In the genomic region with DNA sequence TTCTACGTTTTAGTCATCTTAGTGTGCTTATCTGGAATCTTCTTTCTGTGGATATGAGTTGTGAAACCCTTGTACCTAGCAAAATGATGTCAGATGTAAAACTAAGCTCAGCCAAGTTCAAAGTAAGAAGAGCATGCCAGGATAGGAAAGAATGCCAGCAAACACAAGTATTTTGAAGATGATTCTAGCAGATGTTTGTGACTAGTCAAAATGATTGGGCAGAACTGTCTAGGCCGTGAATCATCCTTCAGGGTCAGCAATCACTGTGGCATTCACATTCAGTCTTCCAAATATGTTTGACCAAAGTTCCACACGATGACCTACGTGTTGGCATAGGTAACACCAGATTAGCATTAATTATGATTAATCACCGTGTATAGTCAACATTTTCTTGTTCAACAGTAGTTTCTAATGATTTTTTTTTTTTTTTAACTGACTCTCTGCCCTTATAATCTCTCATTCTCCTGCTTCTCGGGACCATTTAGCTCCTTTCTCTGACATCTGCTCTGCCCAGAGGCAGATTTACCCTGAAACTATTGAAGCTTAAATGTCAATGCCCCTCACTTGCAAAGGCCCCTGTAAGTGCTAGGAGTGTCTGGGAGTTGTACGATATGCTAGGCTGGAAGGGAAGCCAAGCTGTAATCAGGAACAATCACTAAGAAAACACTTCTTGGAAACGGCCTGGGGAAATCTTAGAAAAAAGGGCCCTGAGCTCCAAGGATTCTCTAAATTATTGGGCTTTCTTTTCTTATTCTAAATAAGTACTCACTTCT, we compare ENCODE assay signal across 11 cellular contexts. TPM values are rescaled to one million over a fixed set of nuclear protein-coding genes. Genes with fewer than 3 reads are reported as not detected.
DNase-seq lines count a peak whose midpoint lies in the region; ATAC-seq and TF ChIP-seq lines count a peak whose summit lies in the region.
"Had no signal": no experiment of that assay in that cellular context is flagged by ENCODE, and none has a peak within 500 bp of the region (broad histone marks: within the 10 kb centered on the region; RNA-seq: fewer than 3 reads in every experiment).

No MANE protein-coding gene starts in this region.

- POLR2A ChIA-PET in Panc1 (lab: Charles Lee): no interaction called here

- H3K27me3 Mint-ChIP-seq in nephron progenitor cell (ENCODE audit: low read depth, poor library complexity): no peaks in the 10 kb centered on the region

- H3K9ac ChIP-seq in fibroblast of lung (ENCODE audit: insufficient read depth, low read length): no peak overlapping the region

- no peaks in the 10 kb centered on the region for H3K27me3 ChIP-seq in Panc1 (ENCODE audit: control insufficient read depth, insufficient read depth, low read length)
- no peaks in the 10 kb centered on the region for H3K27me3 ChIP-seq in fibroblast of lung (ENCODE audit: control insufficient read depth, insufficient read depth, low read length)
- H3K27me3 ChIP-seq in effector memory CD4-positive, alpha-beta T cell (replicated peaks; ENCODE audit: control insufficient read depth, insufficient read depth, low read length, poor library complexity, severe bottlenecking): peaks cover 3% of the 10 kb centered on the region

- peaks cover 9% of the 10 kb centered on the region for H3K9me3 Mint-ChIP-seq in nephron progenitor cell

- CTCF ChIA-PET in Panc1 (lab: Charles Lee): interaction anchor here (1.4 kb wide), 1 partner anchor 23 kb away, joined by 3 read pairs; no protein-coding TSS in a partner anchor

- BruUV-seq in Panc1 (replicated peaks; lab: Mats Ljungman, UMichigan): no TSS peak

- H4K20me1 ChIP-seq in fibroblast of lung (ENCODE audit: control insufficient read depth, extremely low read depth, insufficient read depth, low read length): no peaks in the 10 kb centered on the region

- H3K36me3 Mint-ChIP-seq in nephron progenitor cell (ENCODE audit: low read depth): peaks cover 4% of the 10 kb centered on the region

- no peak overlapping the region for H3K4me3 ChIP-seq in AG10803 (ENCODE audit: low read length)
- H3K4me3 ChIP-seq in Panc1 (ENCODE audit: low read depth in 2 of 2, low read length in 2 of 2): peak overlapping the region in 1 of 2 experiments; percentile 11; a peak in 1 of 4 replicates
- no peak overlapping the region for H3K4me3 ChIP-seq in fibroblast of lung (replicated peaks in 1 of 4; ENCODE audit: control extremely low read depth in 1 of 4, insufficient read depth in 1 of 4, low read depth in 3 of 4, low read length in 4 of 4)
- H3K4me3 ChIP-seq in effector memory CD4-positive, alpha-beta T cell (ENCODE audit: insufficient read depth, low read depth, low read length, poor library complexity, severe bottlenecking): no peak overlapping the region

- DNase-seq in AG10803 (ENCODE audit: low read depth) (peak; percentile 97), Panc1 (ENCODE audit: low read depth, low spot score) (no peak), fibroblast of lung (ENCODE audit: low read depth in 2 of 2) (peak; percentile 49 to 95), nephron progenitor cell (no peak), cerebellar nuclear complex (lab: John Stamatoyannopoulos, UW) (no peak)
- DNase-seq in effector memory CD4-positive, alpha-beta T cell: no peak
- no peak for DNase-seq in stimulated activated CD4-positive, alpha-beta T cell treated with anti-CD3 and anti-CD28 coated beads, Interleukin-2, amount 100 ng/mL, for 24 hours
- DNase-seq: NCI-H1105 treated with DMSO at 0.1 percent for 48 hours, RPMI8226 had no signal

- H3K4me2 ChIP-seq in fibroblast of lung (ENCODE audit: extremely low read depth, insufficient read depth, low read length): no peak overlapping the region

- in situ Hi-C loops in Panc1 (cut with HindIII; ENCODE audit: low pct_unique_long_range_greater_than_20kb, low sequenced_read_pairs): no loop called here

- no peak overlapping the region for H3K4me3 Mint-ChIP-seq in nephron progenitor cell

- H3K9me3 ChIP-seq in Panc1 (ENCODE audit: control insufficient read depth, insufficient read depth, low read depth, low read length) (no peaks in the 10 kb centered on the region), fibroblast of lung (ENCODE audit: control insufficient read depth, insufficient read depth, low read depth, low read length) (no peaks in the 10 kb centered on the region)
- no peaks in the 10 kb centered on the region for H3K9me3 ChIP-seq in effector memory CD4-positive, alpha-beta T cell (ENCODE audit: control insufficient read depth, low read length)

- peak overlapping the region; percentile 99 for H3K27ac ChIP-seq in Panc1 (ENCODE audit: low read length)
- H3K27ac ChIP-seq in fibroblast of lung (ENCODE audit: insufficient read depth, low read length): no peak overlapping the region
- no peak overlapping the region for H3K27ac ChIP-seq in effector memory CD4-positive, alpha-beta T cell (ENCODE audit: insufficient read depth, low read length, poor library complexity, severe bottlenecking)
- H3K27ac ChIP-seq: C4-2B had no signal

- peak overlapping the region; percentile 98 for H3K27ac Mint-ChIP-seq in nephron progenitor cell

- H3K36me3 ChIP-seq in Panc1 (ENCODE audit: control insufficient read depth, insufficient read depth, low read length) (no peaks in the 10 kb centered on the region), fibroblast of lung (ENCODE audit: control insufficient read depth, insufficient read depth, low read length) (no peaks in the 10 kb centered on the region)
- no peaks in the 10 kb centered on the region for H3K36me3 ChIP-seq in effector memory CD4-positive, alpha-beta T cell (ENCODE audit: control insufficient read depth, insufficient read depth, low read length)

- no peaks in the 10 kb centered on the region for H3K79me2 ChIP-seq in fibroblast of lung (ENCODE audit: control insufficient read depth, insufficient read depth, low read length)

- no peak overlapping the region for H2AFZ ChIP-seq in fibroblast of lung (ENCODE audit: low read length)

- peak; percentile 40; the same call in 1 of the 2 replicates for ATAC-seq in Panc1
- ATAC-seq in HG03432 (IDR thresholded peaks at IDR 0.05; ENCODE audit: unreplicated experiment): no peak

- intact Hi-C loops in Panc1 (cut with micrococcal nuclease; ENCODE audit: unreplicated experiment): no loop called here

- peaks cover 52% of the 10 kb centered on the region for H3K4me1 Mint-ChIP-seq in nephron progenitor cell

- peaks cover 53% of the 10 kb centered on the region for H3K4me1 ChIP-seq in Panc1 (ENCODE audit: control insufficient read depth, insufficient read depth, low read length)
- peaks cover 26% of the 10 kb centered on the region for H3K4me1 ChIP-seq in fibroblast of lung (ENCODE audit: control insufficient read depth, extremely low read depth, insufficient read depth, low read length)
- no peaks in the 10 kb centered on the region for H3K4me1 ChIP-seq in effector memory CD4-positive, alpha-beta T cell (ENCODE audit: control insufficient read depth, insufficient read depth, low read length, poor library complexity, severe bottlenecking)

- TF ChIP-seq CTCF in AG10803 (conservative IDR thresholded peaks at IDR 0.05; ENCODE audit: low read length) (no peak), Panc1 (IDR thresholded peaks at IDR 0.05) (no peak), fibroblast of lung (conservative IDR thresholded peaks at IDR 0.05 in 1 of 2, IDR thresholded peaks at IDR 0.05 in 1 of 2; ENCODE audit: low read depth in 1 of 2, low read length in 2 of 2) (no peak), nephron progenitor cell (IDR thresholded peaks at IDR 0.05) (no peak)

RNA-seq across cellular contexts. Expression of a gene that starts 5.7 kb away (rescaled TPM):
- total RNA-seq in Panc1 (2021; ENCODE audit: unreplicated experiment): 158 TPM
- polyA plus RNA-seq in Panc1 (2012; ENCODE audit: insufficient read length): 81.1 TPM
- 85.8 and 114 TPM in 2 replicates for total RNA-seq in fibroblast of lung
- 38.1 and 91.8 TPM in 2 replicates for polyA plus RNA-seq in fibroblast of lung
- 41.3 and 81.0 TPM in 2 replicates for polyA plus RNA-seq in fibroblast of lung (2012)
- 2.0 and 9.5 TPM in 2 replicates for polyA minus RNA-seq in fibroblast of lung (ENCODE audit: low replicate concordance)

Comparison
In these comparisons a context has a peak if more than half of its experiments do, and no peak if none do; other contexts are left out.
1. DNase-seq: peak in AG10803 (single experiment) and fibroblast of lung (2 of 2); none in Panc1 (single experiment), nephron progenitor cell (single experiment), effector memory CD4-positive, alpha-beta T cell (0 of 3), cerebellar nuclear complex (0 of 2) and stimulated activated CD4-positive, alpha-beta T cell treated with anti-CD3 and anti-CD28 coated beads, Interleukin-2, amount 100 ng/mL, for 24 hours (0 of 2).